Comparison of ENCODE assay signal across 7 cellular contexts in genomic region chr11:108576523-108576922, GRCh38. TPM values are rescaled to one million over a fixed set of nuclear protein-coding genes. Genes with fewer than 3 reads are reported as not detected.
"Had no signal": no experiment of that assay in that cellular context is flagged by ENCODE, and none has a peak within 500 bp of the region (broad histone marks: within the 10 kb centered on the region; RNA-seq: fewer than 3 reads in every experiment).

No MANE protein-coding gene starts in this region.

- H3K9ac ChIP-seq: GM23248, KMS-11 had no signal

- H3K4me3 ChIP-seq: GM23248 had no signal

- H3K27ac ChIP-seq: GM23248, KMS-11 had no signal

- FAIRE-seq: HepG2 had no signal

- ATAC-seq: HepG2 had no signal

- DNase-seq: GM23248, GOT3, H7, HCEC 1CT, KBM-7 had no signal

- H3K4me2 ChIP-seq: KMS-11 had no signal

- H2AFZ ChIP-seq: GM23248 had no signal

RNA-seq across cellular contexts. Expression of gene EXPH5, which starts 17.0 kb away (rescaled TPM):
- total RNA-seq: GM23248 had no signal
- polyA plus RNA-seq: GM23248 had no signal
